Comparison of ENCODE assay signal across 3 cellular contexts in genomic region chr21:32241434-32241785, GRCh38.
TF ChIP-seq lines count a peak whose summit lies in the region.

No MANE protein-coding gene starts in this region.

TF ChIP-seq in GM12878, 131 proteins besides CTCF, POLR2A, EP300 and RAD21 (continues in another document):
- TF ChIP-seq CHD4 (IDR thresholded peaks at IDR 0.05) (no peak), ASH2L (IDR thresholded peaks at IDR 0.05; ENCODE audit: borderline replicate concordance, low read depth) (no peak), PRDM15 (CRISPR knock-in tag; IDR thresholded peaks at IDR 0.05) (no peak), SIX5 (IDR thresholded peaks at IDR 0.05; ENCODE audit: low read depth, low read length, severe bottlenecking) (no peak), BCL3 (IDR thresholded peaks at IDR 0.05; ENCODE audit: borderline replicate concordance, insufficient read depth, low read depth, low read length, poor library complexity, severe bottlenecking) (no peak), NFIC (IDR thresholded peaks at IDR 0.05; ENCODE audit: low read depth, low read length) (no peak), PKNOX1 (IDR thresholded peaks at IDR 0.05) (no peak), KAT2A (conservative IDR thresholded peaks at IDR 0.05; ENCODE audit: control insufficient read depth, low read depth, low read length) (no peak), NFYA (IDR thresholded peaks at IDR 0.05; ENCODE audit: borderline replicate concordance, low read depth, low read length) (no peak), ZNF274 (IDR thresholded peaks at IDR 0.05; ENCODE audit: insufficient read depth, insufficient read length) (no peak)
- TF ChIP-seq, protein P1, sequence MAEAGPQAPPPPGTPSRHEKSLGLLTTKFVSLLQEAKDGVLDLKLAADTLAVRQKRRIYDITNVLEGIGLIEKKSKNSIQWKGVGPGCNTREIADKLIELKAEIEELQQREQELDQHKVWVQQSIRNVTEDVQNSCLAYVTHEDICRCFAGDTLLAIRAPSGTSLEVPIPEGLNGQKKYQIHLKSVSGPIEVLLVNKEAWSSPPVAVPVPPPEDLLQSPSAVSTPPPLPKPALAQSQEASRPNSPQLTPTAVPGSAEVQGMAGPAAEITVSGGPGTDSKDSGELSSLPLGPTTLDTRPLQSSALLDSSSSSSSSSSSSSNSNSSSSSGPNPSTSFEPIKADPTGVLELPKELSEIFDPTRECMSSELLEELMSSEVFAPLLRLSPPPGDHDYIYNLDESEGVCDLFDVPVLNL (IDR thresholded peaks at IDR 0.05; ENCODE audit: low read depth, low read length), result no peak

TF ChIP-seq in neural cell, 6 proteins besides CTCF, POLR2A, EP300 and RAD21:
- TF ChIP-seq, protein P2, sequence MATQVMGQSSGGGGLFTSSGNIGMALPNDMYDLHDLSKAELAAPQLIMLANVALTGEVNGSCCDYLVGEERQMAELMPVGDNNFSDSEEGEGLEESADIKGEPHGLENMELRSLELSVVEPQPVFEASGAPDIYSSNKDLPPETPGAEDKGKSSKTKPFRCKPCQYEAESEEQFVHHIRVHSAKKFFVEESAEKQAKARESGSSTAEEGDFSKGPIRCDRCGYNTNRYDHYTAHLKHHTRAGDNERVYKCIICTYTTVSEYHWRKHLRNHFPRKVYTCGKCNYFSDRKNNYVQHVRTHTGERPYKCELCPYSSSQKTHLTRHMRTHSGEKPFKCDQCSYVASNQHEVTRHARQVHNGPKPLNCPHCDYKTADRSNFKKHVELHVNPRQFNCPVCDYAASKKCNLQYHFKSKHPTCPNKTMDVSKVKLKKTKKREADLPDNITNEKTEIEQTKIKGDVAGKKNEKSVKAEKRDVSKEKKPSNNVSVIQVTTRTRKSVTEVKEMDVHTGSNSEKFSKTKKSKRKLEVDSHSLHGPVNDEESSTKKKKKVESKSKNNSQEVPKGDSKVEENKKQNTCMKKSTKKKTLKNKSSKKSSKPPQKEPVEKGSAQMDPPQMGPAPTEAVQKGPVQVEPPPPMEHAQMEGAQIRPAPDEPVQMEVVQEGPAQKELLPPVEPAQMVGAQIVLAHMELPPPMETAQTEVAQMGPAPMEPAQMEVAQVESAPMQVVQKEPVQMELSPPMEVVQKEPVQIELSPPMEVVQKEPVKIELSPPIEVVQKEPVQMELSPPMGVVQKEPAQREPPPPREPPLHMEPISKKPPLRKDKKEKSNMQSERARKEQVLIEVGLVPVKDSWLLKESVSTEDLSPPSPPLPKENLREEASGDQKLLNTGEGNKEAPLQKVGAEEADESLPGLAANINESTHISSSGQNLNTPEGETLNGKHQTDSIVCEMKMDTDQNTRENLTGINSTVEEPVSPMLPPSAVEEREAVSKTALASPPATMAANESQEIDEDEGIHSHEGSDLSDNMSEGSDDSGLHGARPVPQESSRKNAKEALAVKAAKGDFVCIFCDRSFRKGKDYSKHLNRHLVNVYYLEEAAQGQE (IDR thresholded peaks at IDR 0.05; ENCODE audit: borderline replicate concordance), result peak; percentile 43
- peak; percentile 38 for TF ChIP-seq MXI1 (conservative IDR thresholded peaks at IDR 0.05; ENCODE audit: poor library complexity, severe bottlenecking)
- no peak for TF ChIP-seq SMC3 (conservative IDR thresholded peaks at IDR 0.05; ENCODE audit: poor library complexity)
TF ChIP-seq in neural cell: peak in this region for 2.

TF ChIP-seq in HEK293T, 16 proteins besides CTCF, POLR2A, EP300 and RAD21:
- TF ChIP-seq FOXA1 (IDR thresholded peaks at IDR 0.05) (no peak), ZNF384 (IDR thresholded peaks at IDR 0.05) (no peak), FOXM1 (IDR thresholded peaks at IDR 0.05; ENCODE audit: borderline replicate concordance) (no peak), CTBP1 (IDR thresholded peaks at IDR 0.05; ENCODE audit: borderline replicate concordance) (no peak), L3MBTL2 (conservative IDR thresholded peaks at IDR 0.05) (no peak), NFRKB (IDR thresholded peaks at IDR 0.05) (no peak), ELF4 (IDR thresholded peaks at IDR 0.05) (no peak), ARNT (IDR thresholded peaks at IDR 0.05) (no peak), TARDBP (IDR thresholded peaks at IDR 0.05) (no peak), LEF1 (IDR thresholded peaks at IDR 0.05; ENCODE audit: borderline replicate concordance) (no peak), BHLHE40 (IDR thresholded peaks at IDR 0.05; ENCODE audit: borderline replicate concordance) (no peak), PKNOX1 (IDR thresholded peaks at IDR 0.05) (no peak), HDGF (IDR thresholded peaks at IDR 0.05; ENCODE audit: borderline replicate concordance) (no peak), SP1 (IDR thresholded peaks at IDR 0.05) (no peak)
